In genomic region chr9:120454427-120454826, GRCh38 we compare ENCODE assay signal across 16 cellular contexts.
DNase-seq lines count a peak whose midpoint lies in the region; ATAC-seq and TF ChIP-seq lines count a peak whose summit lies in the region.
"Had no signal": no experiment of that assay in that cellular context is flagged by ENCODE, and none has a peak within 500 bp of the region (broad histone marks: within the 10 kb centered on the region; RNA-seq: fewer than 3 reads in every experiment).

No MANE protein-coding gene starts in this region.

- H3K9me3 Mint-ChIP-seq in WTC11, result no peaks in the 10 kb centered on the region
- H3K9me3 Mint-ChIP-seq: GM23338, H9 had no signal

- H3K4me2 ChIP-seq in IMR-90 (ENCODE audit: low read depth, low read length), result no peak overlapping the region
- H3K4me2 ChIP-seq: GM23338 had no signal

- H3K4me1 ChIP-seq in IMR-90 (ENCODE audit: control insufficient read depth, insufficient read depth, low read length) (peaks cover 3% of the 10 kb centered on the region; the same call in 1 of the 2 replicates), thoracic aorta (ENCODE audit: control insufficient read depth in 1 of 2, low read depth in 2 of 2) (peaks cover 0 to 33% of the 10 kb centered on the region in 2 donors)

- H2BK20ac ChIP-seq in IMR-90 (ENCODE audit: low read depth, low read length), result no peak overlapping the region

- H3K27me3 Mint-ChIP-seq in WTC11 (ENCODE audit: low read depth), result no peaks in the 10 kb centered on the region
- H3K27me3 Mint-ChIP-seq: CD4-positive, alpha-beta memory T cell had no signal

- H2BK120ac ChIP-seq in IMR-90 (ENCODE audit: low read depth, low read length), result no peak overlapping the region

- H3K9me1 ChIP-seq in IMR-90 (ENCODE audit: insufficient read depth, low read length), result peaks cover 4% of the 10 kb centered on the region; the same call in 1 of the 2 replicates

- TF ChIP-seq CTCF in IMR-90 (conservative IDR thresholded peaks at IDR 0.05; ENCODE audit: low read depth, low read length) (no peak), WTC11 (IDR thresholded peaks at IDR 0.05) (no peak), thoracic aorta (IDR thresholded peaks at IDR 0.05) (no peak)

- no peaks in the 10 kb centered on the region; the same call in 1 of the 2 replicates for H3K9me3 ChIP-seq in IMR-90 (ENCODE audit: control insufficient read depth, insufficient read depth, low read length)
- H3K9me3 ChIP-seq in thoracic aorta, result peaks cover 4% of the 10 kb centered on the region

- dilution Hi-C loops in IMR-90 (cut with HindIII; ENCODE audit: low sequenced_read_pairs, unreplicated experiment), result no loop called here

- no peak overlapping the region for H4K8ac ChIP-seq in IMR-90 (ENCODE audit: low read depth in 2 of 2, low read length in 2 of 2)

- H3K23ac ChIP-seq in IMR-90 (ENCODE audit: low read depth, low read length), result peak overlapping the region; percentile 43; the same call in 1 of the 2 replicates

- no peak overlapping the region for H2AK9ac ChIP-seq in IMR-90 (replicated peaks; ENCODE audit: low read depth, low read length, poor library complexity)

- H3K27ac Mint-ChIP-seq in WTC11, result peak overlapping the region; percentile 79; the same call in 1 of the 2 replicates

- peaks cover 14% of the 10 kb centered on the region for H3K4me1 Mint-ChIP-seq in WTC11

- no peak overlapping the region for H3K4me3 Mint-ChIP-seq in WTC11
- H3K4me3 Mint-ChIP-seq: CD4-positive, alpha-beta memory T cell; GM23338; H9 had no signal

- H4K5ac ChIP-seq in IMR-90 (ENCODE audit: low read depth, low read length), result no peak overlapping the region

- no peak overlapping the region for H3K14ac ChIP-seq in IMR-90 (replicated peaks; ENCODE audit: low read depth, low read length)

- H3K79me1 ChIP-seq in IMR-90 (ENCODE audit: low read depth in 1 of 2, low read length in 2 of 2), result peaks cover 3 to 7% of the 10 kb centered on the region in 2 experiments; a peak in 1 of 4 replicates

- WGBS in IMR-90 (ENCODE audit: extremely low coverage in 2 of 2, insufficient read length in 1 of 2), 2 experiments, result no CpG with 5 or more reads among the region's 3 CpGs

- in situ Hi-C loops in IMR-90 (cut with MboI; ENCODE audit: low sequenced_read_pairs), result no loop called here

- DNase-seq in IMR-90 (no peak), WTC11 (ENCODE audit: low spot score) (no peak), mucosa of gallbladder (ENCODE audit: low spot score) (peak; percentile 16), thoracic aorta (ENCODE audit: low spot score) (no peak), amniotic stem cell (lab: John Stamatoyannopoulos, UW) (no peak)
- DNase-seq in activated naive CD4-positive, alpha-beta T cell (lab: John Stamatoyannopoulos, UW), result no peak
- DNase-seq: C1 segment of cervical spinal cord; Calu3; CD4-positive, alpha-beta memory T cell; COR-L47; DMS53; DMS79 treated with DMSO at 0.1 percent for 48 hours; GF-D8; H9 had no signal

- H3K18ac ChIP-seq in IMR-90 (ENCODE audit: low read depth, low read length), result no peak overlapping the region

- no peak overlapping the region for H2AFZ ChIP-seq in IMR-90 (replicated peaks; ENCODE audit: low read length, poor library complexity)
- H2AFZ ChIP-seq: GM23338 had no signal

- ATAC-seq in IMR-90 (ENCODE audit: low read depth) (no peak; the same call in 1 of the 2 replicates), WTC11 (no peak), thoracic aorta (ENCODE audit: insufficient number of reproducible peaks, low FRiP score, low read depth) (no peak)
- ATAC-seq: GM23338, HCT116 had no signal

- H2AK5ac ChIP-seq in IMR-90 (ENCODE audit: low read depth, low read length), result no peak overlapping the region

- TF ChIP-seq POLR2A in IMR-90 (IDR thresholded peaks at IDR 0.05; ENCODE audit: low read depth, low read length), result no peak

- peaks cover 16% of the 10 kb centered on the region for H3K36me3 Mint-ChIP-seq in WTC11

- H3K56ac ChIP-seq in IMR-90 (ENCODE audit: extremely low read depth, insufficient read depth, low read length), result no peak overlapping the region

- H2BK5ac ChIP-seq in IMR-90 (ENCODE audit: low read depth, low read length, poor library complexity, severe bottlenecking), result no peak overlapping the region

- no TSS peak for BruUV-seq in IMR-90 (replicated peaks; lab: Mats Ljungman, UMichigan)

- intact Hi-C loops in IMR-90 (cut with micrococcal nuclease), result no loop called here

- no peaks in the 10 kb centered on the region for H4K20me1 ChIP-seq in IMR-90 (ENCODE audit: insufficient read depth, low read length)

- H4K91ac ChIP-seq in IMR-90 (ENCODE audit: insufficient read depth, low read depth, low read length), result no peak overlapping the region

- POLR2A ChIA-PET in IMR-90 (lab: Charles Lee; ENCODE audit: unreplicated experiment) (no interaction called here), WTC11 (lab: Charles Lee) (no interaction called here)

- H3K27ac ChIP-seq in IMR-90 (ENCODE audit: insufficient read depth, low read length) (no peak overlapping the region), thoracic aorta (peak overlapping the region; percentile 47 to 69)

- H3K27me3 ChIP-seq in IMR-90 (ENCODE audit: control insufficient read depth, insufficient read depth, low read length) (no peaks in the 10 kb centered on the region), thoracic aorta (replicated peaks; ENCODE audit: insufficient read depth) (no peaks in the 10 kb centered on the region)

- CTCF ChIA-PET in IMR-90 (lab: Yijun Ruan, JAX) (interaction anchor here (0.6 kb wide), 1 partner anchor 1065 kb away, joined by 3 read pairs; no protein-coding TSS in a partner anchor), WTC11 (lab: Charles Lee) (interaction anchor here (1.4 kb wide), 1 partner anchor 23 kb away, joined by 3 read pairs; no protein-coding TSS in a partner anchor)

- H3K9ac ChIP-seq in IMR-90 (ENCODE audit: low read depth, low read length), result no peak overlapping the region

- H3K4ac ChIP-seq in IMR-90 (ENCODE audit: low read depth, low read length), result no peak overlapping the region

- no peak overlapping the region for H2BK15ac ChIP-seq in IMR-90 (ENCODE audit: low read depth, low read length)

- TF ChIP-seq RAD21 in IMR-90 (IDR thresholded peaks at IDR 0.05; ENCODE audit: low read length), result no peak

- no peak overlapping the region for H3K4me3 ChIP-seq in IMR-90 (ENCODE audit: insufficient read depth, low read depth, low read length)
- no peak overlapping the region for H3K4me3 ChIP-seq in thoracic aorta
- H3K4me3 ChIP-seq: GM23338 had no signal

- H3K36me3 ChIP-seq in IMR-90 (ENCODE audit: control insufficient read depth, insufficient read depth, low read length) (peaks cover 5% of the 10 kb centered on the region), thoracic aorta (peaks cover 5% of the 10 kb centered on the region)

TF ChIP-seq in IMR-90, 13 proteins besides CTCF, POLR2A, EP300 and RAD21:
- no peak for TF ChIP-seq MAZ (IDR thresholded peaks at IDR 0.05; ENCODE audit: borderline replicate concordance, low read depth, low read length)

TF ChIP-seq in WTC11, 78 proteins besides CTCF, POLR2A, EP300 and RAD21 (continues in another document):
- TF ChIP-seq PRDM15 (CRISPR knock-in tag; IDR thresholded peaks at IDR 0.05) (no peak), TCF7 (CRISPR knock-in tag; IDR thresholded peaks at IDR 0.05; ENCODE audit: low read depth) (no peak), ZNF423 (CRISPR knock-in tag; IDR thresholded peaks at IDR 0.05) (no peak), ZNF512 (CRISPR knock-in tag; IDR thresholded peaks at IDR 0.05; ENCODE audit: borderline replicate concordance) (no peak), GTF2I (CRISPR knock-in tag; conservative IDR thresholded peaks at IDR 0.05) (no peak), SMAD4 (CRISPR knock-in tag; IDR thresholded peaks at IDR 0.05) (no peak), NR3C1 (CRISPR knock-in tag; conservative IDR thresholded peaks at IDR 0.05; ENCODE audit: low read depth) (no peak), FOXP1 (CRISPR knock-in tag; IDR thresholded peaks at IDR 0.05; ENCODE audit: borderline replicate concordance) (no peak)
